ENCODE assay signal across 1 cellular context in the genomic region with DNA sequence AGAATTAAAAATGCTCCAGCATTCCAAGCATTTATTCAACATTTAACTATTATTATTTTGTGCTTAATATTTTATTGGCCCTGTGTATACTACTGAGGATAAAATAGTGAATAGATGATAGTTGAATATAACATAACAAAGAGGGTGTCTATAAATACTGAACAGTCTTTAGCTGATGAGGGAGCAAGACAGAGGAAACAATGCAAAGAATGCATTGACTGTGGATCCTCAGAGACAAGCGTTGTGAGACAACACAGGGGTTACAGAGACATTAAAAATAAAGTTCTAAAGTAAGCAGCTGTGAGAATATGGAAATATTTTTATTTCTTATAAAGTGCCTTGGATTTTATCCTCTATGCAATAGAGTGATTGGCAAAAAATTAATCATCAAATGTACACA.
TF ChIP-seq lines count a peak whose summit lies in the region.

No MANE protein-coding gene starts in this region.

TF ChIP-seq in WTC11, 78 proteins besides CTCF, POLR2A, EP300 and RAD21 (continued from another document):
- TF ChIP-seq ZBTB21 (CRISPR knock-in tag; IDR thresholded peaks at IDR 0.05; ENCODE audit: borderline replicate concordance) (no peak), JUN (CRISPR knock-in tag; IDR thresholded peaks at IDR 0.05) (no peak), IRF2 (CRISPR knock-in tag; IDR thresholded peaks at IDR 0.05; ENCODE audit: borderline replicate concordance, low read depth) (no peak), FOXJ3 (CRISPR knock-in tag; IDR thresholded peaks at IDR 0.05; ENCODE audit: borderline replicate concordance) (no peak), NR3C1 (CRISPR knock-in tag; conservative IDR thresholded peaks at IDR 0.05; ENCODE audit: low read depth) (no peak), CREM (CRISPR knock-in tag; IDR thresholded peaks at IDR 0.05) (no peak), AR (CRISPR knock-in tag; IDR thresholded peaks at IDR 0.05) (no peak), RORB (CRISPR knock-in tag; IDR thresholded peaks at IDR 0.05) (no peak), CBFB (CRISPR knock-in tag; IDR thresholded peaks at IDR 0.05; ENCODE audit: low read depth) (no peak), EMX1 (CRISPR knock-in tag; IDR thresholded peaks at IDR 0.05) (no peak), ATF3 (CRISPR knock-in tag; conservative IDR thresholded peaks at IDR 0.05) (no peak), ZNF232 (CRISPR knock-in tag; IDR thresholded peaks at IDR 0.05) (no peak), STAT6 (CRISPR knock-in tag; conservative IDR thresholded peaks at IDR 0.05; ENCODE audit: low read depth) (no peak)
- TF ChIP-seq, protein P1, sequence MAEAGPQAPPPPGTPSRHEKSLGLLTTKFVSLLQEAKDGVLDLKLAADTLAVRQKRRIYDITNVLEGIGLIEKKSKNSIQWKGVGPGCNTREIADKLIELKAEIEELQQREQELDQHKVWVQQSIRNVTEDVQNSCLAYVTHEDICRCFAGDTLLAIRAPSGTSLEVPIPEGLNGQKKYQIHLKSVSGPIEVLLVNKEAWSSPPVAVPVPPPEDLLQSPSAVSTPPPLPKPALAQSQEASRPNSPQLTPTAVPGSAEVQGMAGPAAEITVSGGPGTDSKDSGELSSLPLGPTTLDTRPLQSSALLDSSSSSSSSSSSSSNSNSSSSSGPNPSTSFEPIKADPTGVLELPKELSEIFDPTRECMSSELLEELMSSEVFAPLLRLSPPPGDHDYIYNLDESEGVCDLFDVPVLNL (CRISPR knock-in tag; IDR thresholded peaks at IDR 0.05; ENCODE audit: borderline replicate concordance, low read depth), result no peak
